Comparison of ENCODE assay signal across 1 cellular context in genomic region chr1:209655412-209655811, GRCh38.
A peak's percentile ranks its signal among the peaks of the same experiment; 100 is the strongest.
TF ChIP-seq lines count a peak whose summit lies in the region.

No MANE protein-coding gene starts in this region.

TF ChIP-seq in K562, 482 proteins besides CTCF, POLR2A, EP300 and RAD21:
- no peak for TF ChIP-seq ZNF699 (CRISPR knock-in tag; IDR thresholded peaks at IDR 0.05; ENCODE audit: insufficient replicate concordance)
- no peak for TF ChIP-seq CREBBP (IDR thresholded peaks at IDR 0.05; ENCODE audit: low read depth, low read length)
- TF ChIP-seq FOXO4 (CRISPR knock-in tag; IDR thresholded peaks at IDR 0.05) = no peak
- no peak for TF ChIP-seq RBM22 (IDR thresholded peaks at IDR 0.05; ENCODE audit: low read depth, low read length, poor library complexity, severe bottlenecking)
- TF ChIP-seq ZNF124 (CRISPR knock-in tag; IDR thresholded peaks at IDR 0.05) = no peak
- no peak for TF ChIP-seq TFAM (CRISPR knock-in tag; conservative IDR thresholded peaks at IDR 0.05)
- TF ChIP-seq ZKSCAN1 (IDR thresholded peaks at IDR 0.05; ENCODE audit: low read depth, low read length) = peak; percentile 85
